1 cellular context compared by ENCODE assay signal in genomic region chr15:62389887-62390792, GRCh38.
TF ChIP-seq lines count a peak whose summit lies in the region.

Gene TLN2 (plus strand): TSS chr15:62390550.

TF ChIP-seq in K562, 482 proteins besides CTCF, POLR2A, EP300 and RAD21 (continued from another document):
- TF ChIP-seq POLR2AphosphoS5 (IDR thresholded peaks at IDR 0.05; ENCODE audit: control insufficient read depth, insufficient read depth, low read depth, low read length) (peak; percentile 52; the same call in 1 of the 2 replicates), ZNF217 (CRISPR knock-in tag; IDR thresholded peaks at IDR 0.05) (no peak), MAFK (IDR thresholded peaks at IDR 0.05; ENCODE audit: low read length) (no peak), SIN3B (IDR thresholded peaks at IDR 0.05; ENCODE audit: low read depth) (peak; percentile 86), ETV6 (IDR thresholded peaks at IDR 0.05; ENCODE audit: borderline replicate concordance in 1 of 2, low read depth in 2 of 2, low read length in 1 of 2) (no peak), ETV6 (CRISPR knock-in tag; IDR thresholded peaks at IDR 0.05; ENCODE audit: borderline replicate concordance) (no peak), KLF13 (tag; IDR thresholded peaks at IDR 0.05; ENCODE audit: borderline replicate concordance, low read depth) (no peak), GABPB2 (CRISPR knock-in tag; conservative IDR thresholded peaks at IDR 0.05) (no peak), DLX4 (CRISPR knock-in tag; IDR thresholded peaks at IDR 0.05) (no peak), ZBTB7A (IDR thresholded peaks at IDR 0.05; ENCODE audit: borderline replicate concordance, control insufficient read depth, low read depth, low read length) (no peak), HDAC6 (IDR thresholded peaks at IDR 0.05; ENCODE audit: low read depth, low read length) (no peak), ZNF318 (IDR thresholded peaks at IDR 0.05; ENCODE audit: borderline replicate concordance in 1 of 2, low read depth in 1 of 2) (no peak), RFX1 (IDR thresholded peaks at IDR 0.05) (no peak), ESRRB (CRISPR knock-in tag; IDR thresholded peaks at IDR 0.05; ENCODE audit: borderline replicate concordance) (no peak), NONO (IDR thresholded peaks at IDR 0.05; ENCODE audit: low read depth in 2 of 2, low read length in 1 of 2) (peak; percentile 51 to 64; a peak in 3 of 4 replicates), SUPT5H (IDR thresholded peaks at IDR 0.05) (peak; percentile 82), RB1 (IDR thresholded peaks at IDR 0.05; ENCODE audit: low read depth) (peak; percentile 89), CTBP1 (IDR thresholded peaks at IDR 0.05; ENCODE audit: borderline replicate concordance) (peak; percentile 96), ATF4 (CRISPR knock-in tag; IDR thresholded peaks at IDR 0.05) (no peak), TEAD2 (tag; IDR thresholded peaks at IDR 0.05) (no peak), SMAD4 (CRISPR knock-in tag; conservative IDR thresholded peaks at IDR 0.05) (peak; percentile 72), ZBTB2 (IDR thresholded peaks at IDR 0.05) (no peak), SMARCE1 (IDR thresholded peaks at IDR 0.05) (no peak), CHD2 (IDR thresholded peaks at IDR 0.05; ENCODE audit: low read depth, low read length) (no peak), ZNF79 (CRISPR knock-in tag; IDR thresholded peaks at IDR 0.05; ENCODE audit: low read depth) (no peak), BACH1 (tag; IDR thresholded peaks at IDR 0.05) (no peak), TEAD1 (CRISPR knock-in tag; IDR thresholded peaks at IDR 0.05) (no peak), SRF (CRISPR knock-in tag; IDR thresholded peaks at IDR 0.05) (no peak), UBTF (IDR thresholded peaks at IDR 0.05; ENCODE audit: borderline replicate concordance in 1 of 2, low read depth in 2 of 2, low read length in 2 of 2) (0 out of 4 replicates have a peak, but pooled peaks of 1 of the 2 experiments have one; percentile 67), POLR2G (IDR thresholded peaks at IDR 0.05; ENCODE audit: low read depth, low read length) (peak; percentile 97), ZNF224 (CRISPR knock-in tag; IDR thresholded peaks at IDR 0.05) (no peak), TFAP4 (CRISPR knock-in tag; IDR thresholded peaks at IDR 0.05; ENCODE audit: borderline replicate concordance) (peak; percentile 36; the same call in 1 of the 2 replicates)
